Comparison of ENCODE assay signal across 12 cellular contexts in genomic region chr6:141309295-141309694, GRCh38.
DNase-seq lines count a peak whose midpoint lies in the region; ATAC-seq, FAIRE-seq and TF ChIP-seq lines count a peak whose summit lies in the region.
"Had no signal": no experiment of that assay in that cellular context is flagged by ENCODE, and none has a peak within 500 bp of the region (broad histone marks: within the 10 kb centered on the region; RNA-seq: fewer than 3 reads in every experiment).

No MANE protein-coding gene starts in this region.

- H3K36me3 Mint-ChIP-seq in activated CD8-positive, alpha-beta T cell treated with anti-CD3 and anti-CD28 coated beads for 36 hours (ENCODE audit: low read depth), result no peaks in the 10 kb centered on the region
- H3K36me3 Mint-ChIP-seq in activated CD8-positive, alpha-beta T cell treated with anti-CD3 and anti-CD28 coated beads, Interleukin-2, amount 10 ng/mL, durations not matched to agents 7 days and 5 days (ENCODE audit: low read depth), result no peaks in the 10 kb centered on the region
- no peaks in the 10 kb centered on the region; the same call in 1 of the 2 replicates for H3K36me3 Mint-ChIP-seq in HFFc6 (ENCODE audit: low read depth)

- no peak for DNase-seq in activated CD8-positive, alpha-beta T cell treated with anti-CD3 and anti-CD28 coated beads for 36 hours
- no peak for DNase-seq in activated CD8-positive, alpha-beta T cell treated with anti-CD3 and anti-CD28 coated beads, Interleukin-2, amount 10 ng/mL, durations not matched to agents 7 days and 5 days
- DNase-seq in HFFc6 (no peak), OCI-M1 (lab: John Stamatoyannopoulos, UW) (peak; percentile 56), HepG2 (ENCODE audit: low spot score) (peak; percentile 3), substantia nigra (lab: John Stamatoyannopoulos, UW) (no peak), A172 (ENCODE audit: low spot score) (no peak), activated gamma-delta T cell (lab: John Stamatoyannopoulos, UW) (no peak)
- DNase-seq: activated CD4-positive, alpha-beta T cell treated with anti-CD3 and anti-CD28 coated beads, Interleukin-2, amount 50 U/mL, for 4 hours; AML-193; kidney; sigmoid colon had no signal

- H3K79me2 ChIP-seq in HepG2 (ENCODE audit: insufficient read depth, low read length), result no peaks in the 10 kb centered on the region

- H3K27me3 Mint-ChIP-seq in activated CD8-positive, alpha-beta T cell treated with anti-CD3 and anti-CD28 coated beads for 36 hours, result no peaks in the 10 kb centered on the region
- H3K27me3 Mint-ChIP-seq in activated CD8-positive, alpha-beta T cell treated with anti-CD3 and anti-CD28 coated beads, Interleukin-2, amount 10 ng/mL, durations not matched to agents 7 days and 5 days (ENCODE audit: low read depth), result no peaks in the 10 kb centered on the region
- no peaks in the 10 kb centered on the region for H3K27me3 Mint-ChIP-seq in HFFc6 (ENCODE audit: insufficient read depth)

- no peak overlapping the region for H3K4me3 ChIP-seq in HepG2 (replicated peaks in 1 of 3; ENCODE audit: insufficient read depth in 1 of 3, low read depth in 2 of 3, low read length in 3 of 3)
- H3K4me3 ChIP-seq: sigmoid colon had no signal

- H3K27ac ChIP-seq in HepG2 (ENCODE audit: extremely low read length, insufficient read depth, low read length) (no peak overlapping the region), substantia nigra (ENCODE audit: low read depth, low read length, poor library complexity, severe bottlenecking) (no peak overlapping the region)
- H3K27ac ChIP-seq: sigmoid colon had no signal

- H3K4me1 ChIP-seq in HepG2 (ENCODE audit: insufficient read depth, low read length), result no peaks in the 10 kb centered on the region
- H3K4me1 ChIP-seq: sigmoid colon had no signal

- no peak overlapping the region for H3K27ac Mint-ChIP-seq in activated CD8-positive, alpha-beta T cell treated with anti-CD3 and anti-CD28 coated beads for 36 hours
- no peak overlapping the region for H3K27ac Mint-ChIP-seq in activated CD8-positive, alpha-beta T cell treated with anti-CD3 and anti-CD28 coated beads, Interleukin-2, amount 10 ng/mL, durations not matched to agents 7 days and 5 days
- H3K27ac Mint-ChIP-seq in HFFc6, result no peak overlapping the region

- POLR2A ChIA-PET in activated CD8-positive, alpha-beta T cell treated with anti-CD3 and anti-CD28 coated beads for 36 hours (lab: Charles Lee), result no interaction called here
- POLR2A ChIA-PET in activated CD8-positive, alpha-beta T cell treated with anti-CD3 and anti-CD28 coated beads, Interleukin-2, amount 10 ng/mL, durations not matched to agents 7 days and 5 days (lab: Charles Lee), result no interaction called here
- POLR2A ChIA-PET in HepG2 (lab: Yijun Ruan, JAX), result no interaction called here

- FAIRE-seq in HepG2 (lab: Jason Lieb, UNC), result no peak
- FAIRE-seq: kidney had no signal

- intact Hi-C loops in activated CD8-positive, alpha-beta T cell treated with anti-CD3 and anti-CD28 coated beads for 36 hours (cut with micrococcal nuclease), result loop anchor here (5.0 kb wide), 1 partner anchor 253 kb away; no protein-coding TSS in a partner anchor
- intact Hi-C loops in HepG2 (cut with micrococcal nuclease; ENCODE audit: unreplicated experiment), result no loop called here

- TF ChIP-seq RAD21 in HepG2 (CRISPR knock-in tag; IDR thresholded peaks at IDR 0.05), result no peak

- peaks cover 12% of the 10 kb centered on the region for H3K4me1 Mint-ChIP-seq in activated CD8-positive, alpha-beta T cell treated with anti-CD3 and anti-CD28 coated beads for 36 hours (ENCODE audit: low read depth)
- H3K4me1 Mint-ChIP-seq in activated CD8-positive, alpha-beta T cell treated with anti-CD3 and anti-CD28 coated beads, Interleukin-2, amount 10 ng/mL, durations not matched to agents 7 days and 5 days (ENCODE audit: low read depth), result no peaks in the 10 kb centered on the region
- H3K4me1 Mint-ChIP-seq in HFFc6 (ENCODE audit: low read depth), result peaks cover 34% of the 10 kb centered on the region

- in situ Hi-C loops in HepG2 (cut with HindIII; ENCODE audit: extremely low pct_ligation_motif_present, low pct_unique_long_range_greater_than_20kb), result no loop called here

- BruUV-seq in HepG2 (replicated peaks; lab: Mats Ljungman, UMichigan), result no TSS peak

- no peak overlapping the region for H3K4me2 ChIP-seq in HepG2 (ENCODE audit: low read depth, low read length)

- no peaks in the 10 kb centered on the region for H3K27me3 ChIP-seq in HepG2 (ENCODE audit: control insufficient read depth in 1 of 2, insufficient read depth in 2 of 2, low read length in 2 of 2)
- H3K27me3 ChIP-seq: sigmoid colon had no signal

- no peak for TF ChIP-seq CTCF in activated CD8-positive, alpha-beta T cell treated with anti-CD3 and anti-CD28 coated beads for 36 hours (IDR thresholded peaks at IDR 0.05)
- TF ChIP-seq CTCF in HFFc6 (IDR thresholded peaks at IDR 0.05), result peak; percentile 43
- TF ChIP-seq CTCF in HepG2 (CRISPR knock-in tag; IDR thresholded peaks at IDR 0.05), result peak; percentile 33; the same call in 1 of the 2 replicates

- ATAC-seq in activated CD8-positive, alpha-beta T cell treated with anti-CD3 and anti-CD28 coated beads for 36 hours, result peak; percentile 65
- ATAC-seq in activated CD8-positive, alpha-beta T cell treated with anti-CD3 and anti-CD28 coated beads, Interleukin-2, amount 10 ng/mL, durations not matched to agents 7 days and 5 days, result no peak
- peak; percentile 56; the same call in 2 of the 3 replicates for ATAC-seq in HepG2

- no peak overlapping the region for H3K9ac ChIP-seq in HepG2 (ENCODE audit: insufficient read depth, low read depth, low read length)

- no peaks in the 10 kb centered on the region for H4K20me1 ChIP-seq in HepG2 (ENCODE audit: insufficient read depth, low read length)

- H2AFZ ChIP-seq in HepG2 (ENCODE audit: low read length), result no peak overlapping the region

- no peaks in the 10 kb centered on the region for H3K9me3 ChIP-seq in HepG2 (ENCODE audit: low read length)
- H3K9me3 ChIP-seq: sigmoid colon had no signal

- H3K36me3 ChIP-seq in HepG2 (replicated peaks in 1 of 2; ENCODE audit: control insufficient read depth in 1 of 2, insufficient read depth in 2 of 2, low read length in 2 of 2), result no peaks in the 10 kb centered on the region
- H3K36me3 ChIP-seq: sigmoid colon had no signal

- no peak for TF ChIP-seq POLR2A in HepG2 (IDR thresholded peaks at IDR 0.05; ENCODE audit: insufficient read depth in 1 of 2, low read depth in 2 of 2, low read length in 2 of 2)

- CTCF ChIA-PET in activated CD8-positive, alpha-beta T cell treated with anti-CD3 and anti-CD28 coated beads for 36 hours (lab: Charles Lee), result interaction anchor here (0.8 to 1.3 kb wide), 2 partner anchors 12 to 211 kb away, joined by 3 read pairs; no protein-coding TSS in a partner anchor
- CTCF ChIA-PET in activated CD8-positive, alpha-beta T cell treated with anti-CD3 and anti-CD28 coated beads, Interleukin-2, amount 10 ng/mL, durations not matched to agents 7 days and 5 days (lab: Charles Lee), result interaction anchor here (1.3 kb wide), 1 partner anchor 254 kb away, joined by 7 read pairs; no protein-coding TSS in a partner anchor
- CTCF ChIA-PET in HepG2 (lab: Yijun Ruan, JAX; ENCODE audit: low intra/inter-chr PET ratio, low total read pairs), result no interaction called here

- H3K9me3 Mint-ChIP-seq in activated CD8-positive, alpha-beta T cell treated with anti-CD3 and anti-CD28 coated beads for 36 hours, result peaks cover 5% of the 10 kb centered on the region
- H3K9me3 Mint-ChIP-seq in activated CD8-positive, alpha-beta T cell treated with anti-CD3 and anti-CD28 coated beads, Interleukin-2, amount 10 ng/mL, durations not matched to agents 7 days and 5 days (ENCODE audit: insufficient read depth), result no peaks in the 10 kb centered on the region
- no peaks in the 10 kb centered on the region; the same call in 1 of the 2 replicates for H3K9me3 Mint-ChIP-seq in HFFc6

- no peak overlapping the region for H3K4me3 Mint-ChIP-seq in activated CD8-positive, alpha-beta T cell treated with anti-CD3 and anti-CD28 coated beads for 36 hours
- no peak overlapping the region for H3K4me3 Mint-ChIP-seq in activated CD8-positive, alpha-beta T cell treated with anti-CD3 and anti-CD28 coated beads, Interleukin-2, amount 10 ng/mL, durations not matched to agents 7 days and 5 days
- H3K4me3 Mint-ChIP-seq in HFFc6, result no peak overlapping the region

- TF ChIP-seq EP300 in HepG2 (IDR thresholded peaks at IDR 0.05; ENCODE audit: low read depth in 2 of 2, low read length in 2 of 2) (no peak), HepG2 (CRISPR knock-in tag; IDR thresholded peaks at IDR 0.05; ENCODE audit: borderline replicate concordance) (no peak)

TF ChIP-seq in HepG2, 621 proteins besides CTCF, POLR2A, EP300 and RAD21:
- TF ChIP-seq STAG1 (CRISPR knock-in tag; IDR thresholded peaks at IDR 0.05) (peak; percentile 46; the same call in 1 of the 2 replicates), SMAD9 (CRISPR knock-in tag; IDR thresholded peaks at IDR 0.05) (no peak), ZMAT3 (CRISPR knock-in tag; conservative IDR thresholded peaks at IDR 0.05) (no peak), ATF1 (CRISPR knock-in tag; IDR thresholded peaks at IDR 0.05) (0 out of 2 replicates have a peak, but pooled peaks have one; percentile 19), ZNF850 (CRISPR knock-in tag; conservative IDR thresholded peaks at IDR 0.05) (no peak), ZNF563 (CRISPR knock-in tag; IDR thresholded peaks at IDR 0.05) (no peak), RFX3 (CRISPR knock-in tag; IDR thresholded peaks at IDR 0.05) (no peak), KLF9 (CRISPR knock-in tag; IDR thresholded peaks at IDR 0.05; ENCODE audit: low read depth) (no peak), EEA1 (CRISPR knock-in tag; IDR thresholded peaks at IDR 0.05; ENCODE audit: borderline replicate concordance) (no peak), ZNF564 (CRISPR knock-in tag; IDR thresholded peaks at IDR 0.05) (no peak), SMC3 (IDR thresholded peaks at IDR 0.05; ENCODE audit: low read length) (peak; percentile 32; the same call in 1 of the 2 replicates), SUZ12 (IDR thresholded peaks at IDR 0.05; ENCODE audit: low read depth, low read length) (no peak)

Comparison
In these comparisons a context has a peak if more than half of its experiments do, and no peak if none do; other contexts are left out.
1. DNase-seq: peak in OCI-M1 (single experiment) and HepG2 (single experiment); none in activated CD8-positive, alpha-beta T cell treated with anti-CD3 and anti-CD28 coated beads for 36 hours (single experiment), activated CD8-positive, alpha-beta T cell treated with anti-CD3 and anti-CD28 coated beads, Interleukin-2, amount 10 ng/mL, durations not matched to agents 7 days and 5 days (single experiment), HFFc6 (single experiment), substantia nigra (0 of 49), A172 (single experiment) and activated gamma-delta T cell (single experiment).